Comparison of ENCODE assay signal across 27 cellular contexts in genomic region chr12:70043490-70044138, GRCh38.
DNase-seq lines count a peak whose midpoint lies in the region; ATAC-seq, FAIRE-seq and TF ChIP-seq lines count a peak whose summit lies in the region.
"Had no signal": no experiment of that assay in that cellular context is flagged by ENCODE, and none has a peak within 500 bp of the region (broad histone marks: within the 10 kb centered on the region; RNA-seq: fewer than 3 reads in every experiment).

No MANE protein-coding gene starts in this region.

- ATAC-seq in GM21390 (IDR thresholded peaks at IDR 0.05; ENCODE audit: unreplicated experiment): no peak
- ATAC-seq: GM12878; stimulated activated naive CD8-positive, alpha-beta T cell treated with anti-CD3 and anti-CD28 coated beads, Interleukin-15, Interleukin-2, amounts not matched to agents 100 U/mL and 50 U/mL, for 24 hours had no signal

- FAIRE-seq in bronchial epithelial cell (lab: Jason Lieb, UNC): peak; percentile 64
- FAIRE-seq: GM12878, GM19239 had no signal

- peaks cover 9% of the 10 kb centered on the region for H3K4me1 Mint-ChIP-seq in progenitor cell of endocrine pancreas (ENCODE audit: low read depth)
- H3K4me1 Mint-ChIP-seq: activated CD4-positive, alpha-beta T cell treated with anti-CD3 and anti-CD28 coated beads, Interleukin-2, amount 10 ng/mL, durations not matched to agents 7 days and 5 days had no signal

- no peak overlapping the region for H3K4me3 ChIP-seq in bronchial epithelial cell (ENCODE audit: low read depth, low read length)
- H3K4me3 ChIP-seq: GM12878, GM23248, skin epidermis, tibial artery had no signal

- H3K27ac Mint-ChIP-seq in progenitor cell of endocrine pancreas: no peak overlapping the region
- H3K27ac Mint-ChIP-seq: activated CD4-positive, alpha-beta T cell treated with anti-CD3 and anti-CD28 coated beads, Interleukin-2, amount 10 ng/mL, durations not matched to agents 7 days and 5 days had no signal

- TF ChIP-seq CTCF in bronchial epithelial cell (IDR thresholded peaks at IDR 0.05; ENCODE audit: insufficient read depth, low read length, severe bottlenecking) (no peak), progenitor cell of endocrine pancreas (IDR thresholded peaks at IDR 0.05; ENCODE audit: unreplicated experiment) (no peak)

- in situ Hi-C loops in G401 (cut with HindIII; ENCODE audit: low sequenced_read_pairs): no loop called here

- H3K36me3 ChIP-seq in bronchial epithelial cell (ENCODE audit: control insufficient read depth, insufficient read depth, low read length): no peaks in the 10 kb centered on the region
- H3K36me3 ChIP-seq: tibial artery had no signal

- H3K9me3 Mint-ChIP-seq in progenitor cell of endocrine pancreas (ENCODE audit: low read depth): no peaks in the 10 kb centered on the region
- H3K9me3 Mint-ChIP-seq: activated CD4-positive, alpha-beta T cell treated with anti-CD3 and anti-CD28 coated beads, Interleukin-2, amount 10 ng/mL, durations not matched to agents 7 days and 5 days had no signal

- H3K36me3 Mint-ChIP-seq in progenitor cell of endocrine pancreas (ENCODE audit: insufficient read depth): no peaks in the 10 kb centered on the region

- no peaks in the 10 kb centered on the region for H3K27me3 ChIP-seq in bronchial epithelial cell (ENCODE audit: control insufficient read depth, insufficient read depth, low read length)
- H3K27me3 ChIP-seq: tibial artery had no signal

- no peaks in the 10 kb centered on the region for H3K27me3 Mint-ChIP-seq in progenitor cell of endocrine pancreas

- peak; percentile 60 for DNase-seq in G401 (ENCODE audit: low spot score)
- DNase-seq in LoVo (ENCODE audit: low spot score): peak; percentile 14
- DNase-seq in bronchial epithelial cell (ENCODE audit: low read depth): no peak
- DNase-seq in iPS-NIHi11 (ENCODE audit: low spot score): peak; percentile 20
- DNase-seq in Ammon's horn (ENCODE audit: low spot score): no peak
- no peak for DNase-seq in progenitor cell of endocrine pancreas (ENCODE audit: low spot score, unreplicated experiment)
- DNase-seq in SW 1271 (lab: John Stamatoyannopoulos, UW): no peak
- DNase-seq: activated CD4-positive, alpha-beta T cell treated with anti-CD3 and anti-CD28 coated beads, Interleukin-2, amount 10 ng/mL, durations not matched to agents 7 days and 5 days; activated gamma-delta T cell treated with Interleukin-2 at 50 U/mL for 16 hours; central memory CD4-positive, alpha-beta T cell; DMS153; GF-D8; KBM-7; MV-4-11; NCI-H187 treated with DMSO at 0.1 percent for 48 hours; NCI-H524; posterior cingulate gyrus; SHP77 treated with DMSO at 0.1 percent for 48 hours; stimulated activated CD4-positive, alpha-beta T cell treated with anti-CD3 and anti-CD28 coated beads, Interleukin-4, amount 100 ng/mL, for 1 hour; stimulated activated naive CD8-positive, alpha-beta T cell treated with anti-CD3 and anti-CD28 coated beads, Interleukin-15, Interleukin-2, amounts not matched to agents 100 U/mL and 50 U/mL, for 24 hours; T-helper 1 cell; tibial artery had no signal

- no peak overlapping the region for H3K4me3 Mint-ChIP-seq in progenitor cell of endocrine pancreas (ENCODE audit: low read depth)
- H3K4me3 Mint-ChIP-seq: activated CD4-positive, alpha-beta T cell treated with anti-CD3 and anti-CD28 coated beads, Interleukin-2, amount 10 ng/mL, durations not matched to agents 7 days and 5 days had no signal

Comparison
In these comparisons a context has a peak if more than half of its experiments do, and no peak if none do; other contexts are left out.
1. DNase-seq: peak in G401 (single experiment), LoVo (single experiment) and iPS-NIHi11 (single experiment); none in bronchial epithelial cell (single experiment), Ammon's horn (single experiment), progenitor cell of endocrine pancreas (single experiment) and SW 1271 (0 of 2).